ENCODE assay signal across 8 cellular contexts in genomic region chr9:36037580-36038169, GRCh38. TPM values are rescaled to one million over a fixed set of nuclear protein-coding genes. Genes with fewer than 3 reads are reported as not detected.
A peak's percentile ranks its signal among the peaks of the same experiment; 100 is the strongest.
DNase-seq lines count a peak whose midpoint lies in the region; ATAC-seq and TF ChIP-seq lines count a peak whose summit lies in the region.

No MANE protein-coding gene starts in this region.

- H3K27me3 ChIP-seq in GM06990 (replicated peaks; ENCODE audit: control insufficient read depth, insufficient read depth, low read length) (no peaks in the 10 kb centered on the region), body of pancreas (no peaks in the 10 kb centered on the region)

- H3K36me3 ChIP-seq in GM06990 (ENCODE audit: control insufficient read depth, insufficient read depth, low read length) (no peaks in the 10 kb centered on the region), body of pancreas (replicated peaks in 1 of 2; ENCODE audit: insufficient read depth in 1 of 2, low read depth in 2 of 2) (no peaks in the 10 kb centered on the region)

- H3K4me3 ChIP-seq in GM06990 (replicated peaks; ENCODE audit: low read depth, low read length): peak overlapping the region; percentile 84
- H3K4me3 ChIP-seq in body of pancreas: peak overlapping the region; percentile 23 to 82

- no peak for TF ChIP-seq POLR2A in body of pancreas (IDR thresholded peaks at IDR 0.05)

- TF ChIP-seq CTCF in GM06990 (IDR thresholded peaks at IDR 0.05; ENCODE audit: insufficient read depth, low read length, poor library complexity, severe bottlenecking) (no peak), body of pancreas (IDR thresholded peaks at IDR 0.05) (no peak)

- no peaks in the 10 kb centered on the region for H3K9me3 ChIP-seq in body of pancreas

- DNase-seq in GM06990 (ENCODE audit: extremely low read depth, insufficient read length) (no peak), M059J (ENCODE audit: low read depth) (peak; percentile 50), body of pancreas (no peak), inferior parietal cortex (ENCODE audit: extremely low spot score) (peak; percentile 60), NCI-H128 (lab: John Stamatoyannopoulos, UW; ENCODE audit: unreplicated experiment) (no peak)
- DNase-seq in stimulated activated naive B cell treated with anti-CD40 and anti-IgM and Interleukin-4, amounts not matched to agents 10 μg/mL and 1 μg/mL and 100 μg/mL, for 72 hours: no peak
- DNase-seq in activated CD4-positive, CD25-positive, alpha-beta regulatory T cell treated with anti-CD3 and anti-CD28 coated beads, Interleukin-2, amount 50 U/mL, for 72 hours: no peak

- no peaks in the 10 kb centered on the region for H3K36me3 Mint-ChIP-seq in stimulated activated naive B cell treated with anti-CD40 and anti-IgM and Interleukin-4, amounts not matched to agents 10 μg/mL and 1 μg/mL and 100 μg/mL, for 72 hours

- peaks cover 14% of the 10 kb centered on the region for H3K4me1 ChIP-seq in body of pancreas

- no peaks in the 10 kb centered on the region for H3K9me3 Mint-ChIP-seq in stimulated activated naive B cell treated with anti-CD40 and anti-IgM and Interleukin-4, amounts not matched to agents 10 μg/mL and 1 μg/mL and 100 μg/mL, for 72 hours

- peak; percentile 15 for ATAC-seq in body of pancreas
- ATAC-seq in stimulated activated naive B cell treated with anti-CD40 and anti-IgM and Interleukin-4, amounts not matched to agents 10 μg/mL and 1 μg/mL and 100 μg/mL, for 72 hours (replicated peaks): no peak
- ATAC-seq in GM21360 (IDR thresholded peaks at IDR 0.05; ENCODE audit: unreplicated experiment): no peak

- peak overlapping the region; percentile 91 to 92 for H3K4me3 Mint-ChIP-seq in stimulated activated naive B cell treated with anti-CD40 and anti-IgM and Interleukin-4, amounts not matched to agents 10 μg/mL and 1 μg/mL and 100 μg/mL, for 72 hours

- peak overlapping the region; percentile 90 for H3K27ac Mint-ChIP-seq in stimulated activated naive B cell treated with anti-CD40 and anti-IgM and Interleukin-4, amounts not matched to agents 10 μg/mL and 1 μg/mL and 100 μg/mL, for 72 hours

- WGBS in body of pancreas, 2 donors: 25 to 36% methylated on average over 15 to 16 of the region's 16 CpGs

- intact Hi-C loops in body of pancreas (cut with DNase I): no loop called here

- peaks cover 0 to 5% of the 10 kb centered on the region in 2 donors for H3K27me3 Mint-ChIP-seq in stimulated activated naive B cell treated with anti-CD40 and anti-IgM and Interleukin-4, amounts not matched to agents 10 μg/mL and 1 μg/mL and 100 μg/mL, for 72 hours

- H3K4me1 Mint-ChIP-seq in stimulated activated naive B cell treated with anti-CD40 and anti-IgM and Interleukin-4, amounts not matched to agents 10 μg/mL and 1 μg/mL and 100 μg/mL, for 72 hours: peaks cover 23 to 32% of the 10 kb centered on the region in 2 donors

- peak overlapping the region in 3 of 4 donors; percentile 19 to 51 (median 41) for H3K27ac ChIP-seq in body of pancreas

RNA-seq across cellular contexts. Expression of gene RECK, which starts 1.0 kb away (rescaled TPM):
- total RNA-seq in M059J (2014; rRNA removed; shearing (Covaris generic)): 10.9 and 23.7 TPM in 2 replicates
- total RNA-seq in body of pancreas: 1 to 10 TPM; 2.6 to 7.0 TPM

Comparison
In these comparisons a context has a peak if more than half of its experiments do, and no peak if none do; other contexts are left out.
1. DNase-seq: peak in M059J (single experiment) and inferior parietal cortex (single experiment); none in GM06990 (single experiment), body of pancreas (0 of 4), stimulated activated naive B cell treated with anti-CD40 and anti-IgM and Interleukin-4, amounts not matched to agents 10 μg/mL and 1 μg/mL and 100 μg/mL, for 72 hours (single experiment), NCI-H128 (single experiment) and activated CD4-positive, CD25-positive, alpha-beta regulatory T cell treated with anti-CD3 and anti-CD28 coated beads, Interleukin-2, amount 50 U/mL, for 72 hours (single experiment).